In genomic region chr4:159766241-159766640, GRCh38 we compare ENCODE assay signal across 18 cellular contexts.
A peak's percentile ranks its signal among the peaks of the same experiment; 100 is the strongest.
DNase-seq lines count a peak whose midpoint lies in the region; ATAC-seq, FAIRE-seq and TF ChIP-seq lines count a peak whose summit lies in the region.
"Had no signal": no experiment of that assay in that cellular context is flagged by ENCODE, and none has a peak within 500 bp of the region (broad histone marks: within the 10 kb centered on the region; RNA-seq: fewer than 3 reads in every experiment).

No MANE protein-coding gene starts in this region.

- H3K4me3 ChIP-seq in A673 (ENCODE audit: low read depth, low read length, poor library complexity, severe bottlenecking) (peak overlapping the region; percentile 32), GM12878 (no peak overlapping the region), tibial artery (no peak overlapping the region)
- H3K4me3 ChIP-seq: MG63, SJCRH30 had no signal

- BruUV-seq in A673 (replicated peaks; lab: Mats Ljungman, UMichigan) (no TSS peak), GM12878 (replicated peaks; lab: Mats Ljungman, UMichigan) (no TSS peak)

- no peak overlapping the region for H2AFZ ChIP-seq in GM12878 (ENCODE audit: control insufficient read depth, low read depth, low read length)

- no peak for TF ChIP-seq EP300 in GM12878 (IDR thresholded peaks at IDR 0.05; ENCODE audit: borderline replicate concordance in 1 of 2, control insufficient read depth in 1 of 2, low read depth in 2 of 2, low read length in 2 of 2)

- H4K20me1 ChIP-seq in GM12878 (ENCODE audit: control insufficient read depth, insufficient read depth): no peaks in the 10 kb centered on the region

- RAD21 ChIA-PET in GM12878 (lab: Charles Lee; ENCODE audit: unreplicated experiment): no interaction called here

- FAIRE-seq in GM12878 (lab: Jason Lieb, UNC) (no peak), H54 (lab: Jason Lieb, UNC) (no peak)

- SMC1A ChIA-PET in GM12878 (lab: Charles Lee; ENCODE audit: uncharacterized antibody, unreplicated experiment): no interaction called here

- in situ Hi-C loops in GM12878 (cut with MboI): no loop called here

- POLR2A ChIA-PET in A673 (lab: Charles Lee; ENCODE audit: low non-redundant PET) (interaction anchor here (0.6 to 0.7 kb wide), 2 partner anchors 13 to 1468 kb away, joined by 3 read pairs; no protein-coding TSS in a partner anchor), GM12878 (lab: Charles Lee) (interaction anchor here (0.5 kb wide), 1 partner anchor 17 kb away, joined by 4 read pairs; no protein-coding TSS in a partner anchor)

- TF ChIP-seq CTCF in A673 (conservative IDR thresholded peaks at IDR 0.05; ENCODE audit: low read depth, low read length) (no peak), GM12878 (IDR thresholded peaks at IDR 0.05 in 2 of 3, conservative IDR thresholded peaks at IDR 0.05 in 1 of 3; ENCODE audit: control insufficient read depth in 2 of 3, extremely low read depth in 1 of 3, insufficient read depth in 1 of 3, low read depth in 3 of 3, low read length in 3 of 3) (no peak), tibial artery (IDR thresholded peaks at IDR 0.05) (no peak)

- H3K9ac ChIP-seq in GM12878 (ENCODE audit: control insufficient read depth, insufficient read depth, low read length): no peak overlapping the region
- H3K9ac ChIP-seq: KMS-11 had no signal

- H3K36me3 ChIP-seq in A673 (ENCODE audit: insufficient read depth, low read length, poor library complexity, severe bottlenecking) (peaks cover 31% of the 10 kb centered on the region), GM12878 (ENCODE audit: control insufficient read depth in 2 of 2, insufficient read depth in 2 of 2, low read length in 1 of 2) (no peaks in the 10 kb centered on the region), tibial artery (no peaks in the 10 kb centered on the region)
- H3K36me3 ChIP-seq: MG63, SJCRH30 had no signal

- DNase-seq in A673 (ENCODE audit: low spot score): peak; percentile 83
- DNase-seq in HuH-7 (ENCODE audit: low spot score): peak; percentile 3
- DNase-seq in GM12878 (ENCODE audit: low read depth, low spot score): no peak
- DNase-seq in NCI-H1694 (lab: John Stamatoyannopoulos, UW): no peak
- DNase-seq in H54 (ENCODE audit: insufficient read length, low spot score): no peak
- DNase-seq in HuH-7.5 (ENCODE audit: low spot score): no peak
- no peak for DNase-seq in tibial artery
- DNase-seq: C1 segment of cervical spinal cord, DMS 273 treated with DMSO at 0.1 percent for 48 hours, MG63, NCI-H1105 treated with DMSO at 0.1 percent for 48 hours, NCI-H2029, NCI-H524 treated with DMSO at 0.1 percent for 48 hours, SJCRH30, SW 1271 had no signal

- CTCF ChIA-PET in A673 (lab: Charles Lee) (no interaction called here), GM12878 (lab: Yijun Ruan, JAX) (interaction anchor here (1.6 kb wide), 1 partner anchor 34 kb away, joined by 6 read pairs; no protein-coding TSS in a partner anchor)

- no peak for TF ChIP-seq RAD21 in GM12878 (IDR thresholded peaks at IDR 0.05; ENCODE audit: insufficient read depth, low read depth, low read length)

- WGBS in GM12878 (ENCODE audit: insufficient coverage, insufficient replicate concordance, low lambda C conversion rate, missing lambda C conversion rate): 40% methylated on average over 7 of the region's 7 CpGs

- TF ChIP-seq POLR2A in GM12878 (IDR thresholded peaks at IDR 0.05; ENCODE audit: low read depth, low read length) (no peak), H54 (IDR thresholded peaks at IDR 0.05; ENCODE audit: low read depth, low read length) (no peak)

- intact Hi-C loops in A673 (cut with micrococcal nuclease; ENCODE audit: unreplicated experiment): loop anchor here (10.0 kb wide), 1 partner anchor 1489 kb away; no protein-coding TSS in a partner anchor
- intact Hi-C loops in GM12878 (cut with micrococcal nuclease; ENCODE audit: unreplicated experiment): no loop called here
- intact Hi-C loops in tibial artery (cut with DNase I; ENCODE audit: low total_unique reads): no loop called here

- H3K4me2 ChIP-seq in GM12878 (ENCODE audit: control insufficient read depth, insufficient read depth): no peak overlapping the region
- H3K4me2 ChIP-seq: KMS-11 had no signal

- H3K9me3 ChIP-seq in A673 (ENCODE audit: low read depth, low read length, poor library complexity, severe bottlenecking) (peaks cover 5% of the 10 kb centered on the region), GM12878 (replicated peaks; ENCODE audit: control insufficient read depth, insufficient read depth, low read length) (no peaks in the 10 kb centered on the region), tibial artery (no peaks in the 10 kb centered on the region)
- H3K9me3 ChIP-seq: MG63, SJCRH30 had no signal

- H3K79me2 ChIP-seq in GM12878 (ENCODE audit: control insufficient read depth, insufficient read depth, low read length): no peaks in the 10 kb centered on the region

- peak; percentile 33 for ATAC-seq in GM19351 (IDR thresholded peaks at IDR 0.05; ENCODE audit: unreplicated experiment)
- ATAC-seq in GM12878: peak; percentile 86

- H3K27me3 ChIP-seq in A673 (replicated peaks; ENCODE audit: insufficient read depth, low read depth, low read length, poor library complexity): no peaks in the 10 kb centered on the region
- no peaks in the 10 kb centered on the region for H3K27me3 ChIP-seq in GM12878 (replicated peaks in 1 of 2; ENCODE audit: control insufficient read depth in 2 of 2, insufficient read depth in 2 of 2, low read length in 1 of 2)
- no peaks in the 10 kb centered on the region for H3K27me3 ChIP-seq in tibial artery
- H3K27me3 ChIP-seq: MG63, SJCRH30 had no signal

- H3K4me1 ChIP-seq in A673 (ENCODE audit: insufficient read depth, low read length, poor library complexity, severe bottlenecking) (peaks cover 63% of the 10 kb centered on the region), GM12878 (ENCODE audit: control insufficient read depth, insufficient read depth, low read length) (no peaks in the 10 kb centered on the region), tibial artery (no peaks in the 10 kb centered on the region)

- H3K27ac ChIP-seq in A673 (ENCODE audit: low read depth, low read length, poor library complexity, severe bottlenecking) (peak overlapping the region; percentile 67), GM12878 (ENCODE audit: control insufficient read depth, insufficient read depth) (no peak overlapping the region), tibial artery (no peak overlapping the region)
- H3K27ac ChIP-seq: KMS-11, RWPE1 had no signal

TF ChIP-seq in GM12878, 131 proteins besides CTCF, POLR2A, EP300 and RAD21:
- TF ChIP-seq YBX1 (IDR thresholded peaks at IDR 0.05): no peak
- TF ChIP-seq ZBTB4 (CRISPR knock-in tag; IDR thresholded peaks at IDR 0.05): no peak
- TF ChIP-seq KLF5 (IDR thresholded peaks at IDR 0.05; ENCODE audit: partially characterized antibody): no peak
- TF ChIP-seq BCL3 (IDR thresholded peaks at IDR 0.05; ENCODE audit: borderline replicate concordance, insufficient read depth, low read depth, low read length, poor library complexity, severe bottlenecking): no peak
- TF ChIP-seq IKZF2 (IDR thresholded peaks at IDR 0.05): no peak
- TF ChIP-seq SMC3 (IDR thresholded peaks at IDR 0.05; ENCODE audit: borderline replicate concordance, low read length): no peak

Comparison
In these comparisons a context has a peak if more than half of its experiments do, and no peak if none do; other contexts are left out.
1. DNase-seq: peak in A673 (single experiment) and HuH-7 (single experiment); none in GM12878 (single experiment), NCI-H1694 (single experiment), H54 (single experiment), HuH-7.5 (single experiment) and tibial artery (0 of 2).